Comparison of ENCODE assay signal across 27 cellular contexts in the genomic region with DNA sequence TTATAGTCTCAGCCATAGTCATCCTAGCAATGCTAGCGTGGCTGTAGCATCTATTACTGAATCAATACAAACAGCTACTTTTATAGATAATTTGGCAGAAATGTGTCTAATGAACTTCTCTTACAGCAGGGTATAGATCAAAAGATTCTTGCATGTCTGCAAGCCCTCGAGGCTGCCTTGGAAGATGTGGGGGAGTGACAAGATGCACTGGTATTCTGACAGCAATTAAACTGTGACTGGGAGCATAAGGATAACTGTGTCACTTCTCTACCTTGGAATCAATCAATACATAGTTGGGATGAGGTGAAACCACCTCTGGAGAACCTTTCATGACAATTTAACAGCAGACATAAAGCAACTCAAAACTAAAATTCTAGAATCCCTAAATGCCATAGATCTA. TPM values are rescaled to one million over a fixed set of nuclear protein-coding genes. Genes with fewer than 3 reads are reported as not detected.
"Had no signal": no experiment of that assay in that cellular context is flagged by ENCODE, and none has a peak within 500 bp of the region (broad histone marks: within the 10 kb centered on the region; RNA-seq: fewer than 3 reads in every experiment).

No MANE protein-coding gene starts in this region.

- H3K9me3 Mint-ChIP-seq: natural killer cell treated with Interleukin-12 subunit alpha and Interleukin-12 subunit beta and Interleukin-15 and Interleukin-18, amount 100 ng/mL, for 72 hours; stimulated activated effector memory CD8-positive, alpha-beta T cell treated with anti-CD3 and anti-CD28 coated beads, Interleukin-12 subunit alpha, Interleukin-12 subunit beta, amount 100 ng/mL, for 72 hours had no signal

- H3K4me3 ChIP-seq: pancreas, prostate gland, right lobe of liver, sigmoid colon, stomach, thoracic aorta, thyroid gland, tibial nerve, upper lobe of left lung, vagina had no signal

- H3K27ac Mint-ChIP-seq: natural killer cell treated with Interleukin-12 subunit alpha and Interleukin-12 subunit beta and Interleukin-15 and Interleukin-18, amount 100 ng/mL, for 72 hours; nephron progenitor cell; stimulated activated effector memory CD8-positive, alpha-beta T cell treated with anti-CD3 and anti-CD28 coated beads, Interleukin-12 subunit alpha, Interleukin-12 subunit beta, amount 100 ng/mL, for 72 hours; stimulated activated naive B cell treated with anti-CD40 and anti-IgM and Interleukin-4, amounts not matched to agents 10 μg/mL and 1 μg/mL and 100 μg/mL, for 72 hours; stimulated activated naive CD8-positive, alpha-beta T cell treated with anti-CD3 and anti-CD28 coated beads, Interleukin-15, Interleukin-2, amounts not matched to agents 100 ng/mL and 50 ng/mL, for 24 hours had no signal

- H3K27me3 ChIP-seq: neutrophil, pancreas, right lobe of liver, sigmoid colon, stomach, thyroid gland, tibial nerve, upper lobe of left lung, vagina had no signal

- ATAC-seq: natural killer cell treated with Interleukin-12 subunit alpha and Interleukin-12 subunit beta and Interleukin-15 and Interleukin-18, amount 100 ng/mL, for 72 hours; pancreas; right cardiac atrium; right lobe of liver; stimulated activated effector memory CD8-positive, alpha-beta T cell treated with anti-CD3 and anti-CD28 coated beads, Interleukin-12 subunit alpha, Interleukin-12 subunit beta, amount 100 ng/mL, for 72 hours; stimulated activated naive B cell treated with anti-CD40 and anti-IgM and Interleukin-4, amounts not matched to agents 10 μg/mL and 1 μg/mL and 100 μg/mL, for 72 hours had no signal

- H3K36me3 Mint-ChIP-seq: natural killer cell treated with Interleukin-12 subunit alpha and Interleukin-12 subunit beta and Interleukin-15 and Interleukin-18, amount 100 ng/mL, for 72 hours; stimulated activated effector memory CD8-positive, alpha-beta T cell treated with anti-CD3 and anti-CD28 coated beads, Interleukin-12 subunit alpha, Interleukin-12 subunit beta, amount 100 ng/mL, for 72 hours; stimulated activated naive B cell treated with anti-CD40 and anti-IgM and Interleukin-4, amounts not matched to agents 10 μg/mL and 1 μg/mL and 100 μg/mL, for 72 hours had no signal

- H3K27ac ChIP-seq: neutrophil, pancreas, prostate gland, right lobe of liver, sigmoid colon, stomach, thoracic aorta, thyroid gland, tibial nerve, upper lobe of left lung, vagina had no signal

- H3K36me3 ChIP-seq: neutrophil, pancreas, prostate gland, right lobe of liver, sigmoid colon, stomach, thoracic aorta, thyroid gland, tibial nerve, upper lobe of left lung, vagina had no signal

- H3K9me3 ChIP-seq: neutrophil, pancreas, prostate gland, right lobe of liver, thoracic aorta, thyroid gland, vagina had no signal

- H3K4me3 Mint-ChIP-seq: natural killer cell treated with Interleukin-12 subunit alpha and Interleukin-12 subunit beta and Interleukin-15 and Interleukin-18, amount 100 ng/mL, for 72 hours; nephron progenitor cell; neural crest cell; stimulated activated effector memory CD8-positive, alpha-beta T cell treated with anti-CD3 and anti-CD28 coated beads, Interleukin-12 subunit alpha, Interleukin-12 subunit beta, amount 100 ng/mL, for 72 hours; stimulated activated naive B cell treated with anti-CD40 and anti-IgM and Interleukin-4, amounts not matched to agents 10 μg/mL and 1 μg/mL and 100 μg/mL, for 72 hours; stimulated activated naive CD8-positive, alpha-beta T cell treated with anti-CD3 and anti-CD28 coated beads, Interleukin-15, Interleukin-2, amounts not matched to agents 100 ng/mL and 50 ng/mL, for 24 hours had no signal

- H3K4me1 Mint-ChIP-seq: nephron progenitor cell; neural crest cell; stimulated activated effector memory CD8-positive, alpha-beta T cell treated with anti-CD3 and anti-CD28 coated beads, Interleukin-12 subunit alpha, Interleukin-12 subunit beta, amount 100 ng/mL, for 72 hours; stimulated activated naive B cell treated with anti-CD40 and anti-IgM and Interleukin-4, amounts not matched to agents 10 μg/mL and 1 μg/mL and 100 μg/mL, for 72 hours had no signal

- DNase-seq: nephron progenitor cell; pancreas; right cardiac atrium; right lobe of liver; sigmoid colon; small intestine; stimulated activated CD4-positive, alpha-beta T cell treated with anti-CD3 and anti-CD28 coated beads, Interleukin-15, amount 100 ng/mL, for 24 hours; stimulated activated CD4-positive, alpha-beta T cell treated with anti-CD3 and anti-CD28 coated beads, Interleukin-2, amount 100 ng/mL, for 24 hours; stimulated activated CD4-positive, alpha-beta T cell treated with anti-CD3 and anti-CD28 coated beads, Interleukin-2, amount 100 ng/mL, for 48 hours; stimulated activated CD4-positive, alpha-beta T cell treated with anti-CD3 and anti-CD28 coated beads, Interleukin-4, amount 100 ng/mL, for 24 hours; stimulated activated naive B cell treated with anti-CD40 and anti-IgM and Interleukin-4, amounts not matched to agents 10 μg/mL and 1 μg/mL and 100 μg/mL, for 72 hours; stimulated activated naive CD4-positive, alpha-beta T cell treated with Interleukin-2 at 50 U/mL for 16 hours; stomach; thyroid gland; trophoblast cell; upper lobe of left lung had no signal

- H3K4me1 ChIP-seq: pancreas, prostate gland, right lobe of liver, sigmoid colon, tibial nerve, upper lobe of left lung, vagina had no signal

RNA-seq across cellular contexts. Expression of gene MYO3B, which starts 59.3 kb away (rescaled TPM):
- total RNA-seq: neural crest cell, omental fat pad, osteocyte, right cardiac atrium, sigmoid colon, thoracic aorta had no signal
- polyA plus RNA-seq: right cardiac atrium had no signal
